Comparison of ENCODE assay signal across 19 cellular contexts in genomic region chr2:105751272-105751671, GRCh38. TPM values are rescaled to one million over a fixed set of nuclear protein-coding genes. Genes with fewer than 3 reads are reported as not detected.
DNase-seq lines count a peak whose midpoint lies in the region; ATAC-seq and TF ChIP-seq lines count a peak whose summit lies in the region.
"Had no signal": no experiment of that assay in that cellular context is flagged by ENCODE, and none has a peak within 500 bp of the region (broad histone marks: within the 10 kb centered on the region; RNA-seq: fewer than 3 reads in every experiment).

No MANE protein-coding gene starts in this region.

- peaks cover 5% of the 10 kb centered on the region for H3K9me3 Mint-ChIP-seq in activated CD4-positive, alpha-beta T cell treated with anti-CD3 and anti-CD28 coated beads, Interleukin-2, amount 10 ng/mL, durations not matched to agents 24 days and 14 days
- H3K9me3 Mint-ChIP-seq in Calu3 (ENCODE audit: low read depth, unreplicated experiment) (no peaks in the 10 kb centered on the region), natural killer cell (no peaks in the 10 kb centered on the region)
- peaks cover 0 to 6% of the 10 kb centered on the region in 2 donors for H3K9me3 Mint-ChIP-seq in activated naive CD4-positive, alpha-beta T cell treated with anti-CD3 and anti-CD28 coated beads, Interleukin-2, amount 50 U/mL, for 72 hours
- H3K9me3 Mint-ChIP-seq: H9 had no signal

- no peak for TF ChIP-seq CTCF in Calu3 (IDR thresholded peaks at IDR 0.05; ENCODE audit: unreplicated experiment)
- no peak for TF ChIP-seq CTCF in natural killer cell (IDR thresholded peaks at IDR 0.05)

- CTCF ChIA-PET in Calu3 (lab: Charles Lee) = no interaction called here

- intact Hi-C loops in activated CD4-positive, alpha-beta T cell treated with anti-CD3 and anti-CD28 coated beads, Interleukin-2, amount 10 ng/mL, durations not matched to agents 24 days and 14 days (cut with micrococcal nuclease) = no loop called here
- intact Hi-C loops in Calu3 (cut with micrococcal nuclease; ENCODE audit: unreplicated experiment) (no loop called here), natural killer cell (cut with micrococcal nuclease) (no loop called here), posterior vena cava (cut with DNase I) (loop anchor here in 1 of 2 donors (1.0 kb wide), 1 partner anchor 40 kb away; no protein-coding TSS in a partner anchor)

- ATAC-seq in activated naive CD4-positive, alpha-beta T cell treated with anti-CD3 and anti-CD28 coated beads, Interleukin-2, amount 50 U/mL, for 72 hours = no peak
- ATAC-seq in natural killer cell = no peak
- no peak for ATAC-seq in HG03280 (IDR thresholded peaks at IDR 0.05; ENCODE audit: unreplicated experiment)
- ATAC-seq: body of pancreas, GM12878, lower lobe of right lung, pancreas, sciatic nerve had no signal

- H3K27me3 Mint-ChIP-seq in activated CD4-positive, alpha-beta T cell treated with anti-CD3 and anti-CD28 coated beads, Interleukin-2, amount 10 ng/mL, durations not matched to agents 24 days and 14 days = no peaks in the 10 kb centered on the region
- H3K27me3 Mint-ChIP-seq in Calu3 (ENCODE audit: unreplicated experiment) (no peaks in the 10 kb centered on the region), natural killer cell (ENCODE audit: low read depth in 2 of 2) (no peaks in the 10 kb centered on the region)

- H3K4me1 Mint-ChIP-seq in activated CD4-positive, alpha-beta T cell treated with anti-CD3 and anti-CD28 coated beads, Interleukin-2, amount 10 ng/mL, durations not matched to agents 24 days and 14 days = peaks cover 88% of the 10 kb centered on the region
- H3K4me1 Mint-ChIP-seq in Calu3 (ENCODE audit: low read depth, unreplicated experiment) (peaks cover 87% of the 10 kb centered on the region), natural killer cell (peaks cover 90 to 92% of the 10 kb centered on the region in 2 donors)

- peak overlapping the region; percentile 75 for H3K27ac Mint-ChIP-seq in activated CD4-positive, alpha-beta T cell treated with anti-CD3 and anti-CD28 coated beads, Interleukin-2, amount 10 ng/mL, durations not matched to agents 24 days and 14 days
- H3K27ac Mint-ChIP-seq in Calu3 (ENCODE audit: unreplicated experiment) = peak overlapping the region; percentile 11
- H3K27ac Mint-ChIP-seq in activated naive CD4-positive, alpha-beta T cell treated with anti-CD3 and anti-CD28 coated beads, Interleukin-2, amount 50 U/mL, for 72 hours = peak overlapping the region; percentile 99 to 100
- peak overlapping the region; percentile 1 to 27 for H3K27ac Mint-ChIP-seq in natural killer cell

- H3K36me3 Mint-ChIP-seq in activated CD4-positive, alpha-beta T cell treated with anti-CD3 and anti-CD28 coated beads, Interleukin-2, amount 10 ng/mL, durations not matched to agents 24 days and 14 days (ENCODE audit: low read depth) = peaks cover 77% of the 10 kb centered on the region
- H3K36me3 Mint-ChIP-seq in Calu3 (ENCODE audit: insufficient read depth, unreplicated experiment) (peaks cover 38% of the 10 kb centered on the region), natural killer cell (no peaks in the 10 kb centered on the region)
- peaks cover 56 to 89% of the 10 kb centered on the region in 2 donors for H3K36me3 Mint-ChIP-seq in activated naive CD4-positive, alpha-beta T cell treated with anti-CD3 and anti-CD28 coated beads, Interleukin-2, amount 50 U/mL, for 72 hours

- no peak for DNase-seq in activated CD4-positive, alpha-beta T cell treated with anti-CD3 and anti-CD28 coated beads, Interleukin-2, amount 10 ng/mL, durations not matched to agents 24 days and 14 days
- no peak for DNase-seq in activated CD4-positive, alpha-beta T cell treated with anti-CD3 and anti-CD28 coated beads for 48 hours
- DNase-seq in Calu3 (no peak), natural killer cell (no peak), posterior vena cava (ENCODE audit: low spot score) (no peak), kidney glomerular epithelial cell (lab: John Stamatoyannopoulos, UW) (no peak)
- no peak for DNase-seq in activated naive CD4-positive, alpha-beta T cell treated with anti-CD3 and anti-CD28 coated beads, Interleukin-2, amount 50 U/mL, for 72 hours (ENCODE audit: low spot score in 2 of 2)
- DNase-seq: body of pancreas; colonic mucosa; DMS153; H9; lower lobe of right lung; NCI-H1417 treated with DMSO at 0.1 percent for 48 hours; NCI-H524 treated with DMSO at 0.1 percent for 48 hours; pancreas; stimulated activated naive CD4-positive, alpha-beta T cell treated with Interleukin-2 at 50 U/mL for 16 hours had no signal

- no TSS peak for BruUV-seq in Calu3 (replicated peaks; lab: Mats Ljungman, UMichigan)

- H3K4me3 Mint-ChIP-seq in activated CD4-positive, alpha-beta T cell treated with anti-CD3 and anti-CD28 coated beads, Interleukin-2, amount 10 ng/mL, durations not matched to agents 24 days and 14 days = peak overlapping the region; percentile 80
- H3K4me3 Mint-ChIP-seq in Calu3 (ENCODE audit: low read depth, unreplicated experiment) = no peak overlapping the region
- peak overlapping the region; percentile 0 for H3K4me3 Mint-ChIP-seq in natural killer cell
- H3K4me3 Mint-ChIP-seq: H9 had no signal

RNA-seq across cellular contexts. Expression of gene NCK2, which starts 6.6 kb away (rescaled TPM):
- 85.8 and 86.2 TPM in 2 replicates for total RNA-seq in activated CD4-positive, alpha-beta T cell treated with anti-CD3 and anti-CD28 coated beads, Interleukin-2, amount 10 ng/mL, durations not matched to agents 24 days and 14 days
- total RNA-seq in Calu3 (2022) = 88.6 and 96.9 TPM in 2 replicates
- total RNA-seq in activated naive CD4-positive, alpha-beta T cell treated with anti-CD3 and anti-CD28 coated beads, Interleukin-2, amount 50 U/mL, for 72 hours = 10 to 100 TPM; 89.3 to 98.5 TPM
- total RNA-seq in natural killer cell = 10 to 100 TPM; 34.1 to 50.8 (median 43.0) TPM
- total RNA-seq in posterior vena cava = 10 to 100 TPM; 32.8 to 42.6 TPM

Comparison
In these comparisons a context has a peak if more than half of its experiments do, and no peak if none do; other contexts are left out.
1. H3K27ac Mint-ChIP-seq: peak in every context shown above with its lines; median percentile 100 in activated naive CD4-positive, alpha-beta T cell treated with anti-CD3 and anti-CD28 coated beads, Interleukin-2, amount 50 U/mL, for 72 hours; 75 in activated CD4-positive, alpha-beta T cell treated with anti-CD3 and anti-CD28 coated beads, Interleukin-2, amount 10 ng/mL, durations not matched to agents 24 days and 14 days; 14 in natural killer cell; 11 in Calu3.